8 cellular contexts compared by ENCODE assay signal in genomic region chr4:146522098-146522861, GRCh38.
DNase-seq lines count a peak whose midpoint lies in the region; ATAC-seq lines count a peak whose summit lies in the region.

No MANE protein-coding gene starts in this region.

- no peaks in the 10 kb centered on the region for H3K4me1 ChIP-seq in NT2/D1 (ENCODE audit: insufficient read depth, insufficient read length)

- peak; percentile 87 for ATAC-seq in GM19467 (IDR thresholded peaks at IDR 0.05; ENCODE audit: unreplicated experiment)

- peaks cover 2% of the 10 kb centered on the region for H3K27me3 ChIP-seq in NT2/D1 (ENCODE audit: insufficient read depth, insufficient read length)

- H3K9me3 ChIP-seq in NT2/D1 (ENCODE audit: insufficient read depth, low read length) = no peaks in the 10 kb centered on the region

- H3K9ac ChIP-seq in NT2/D1 (ENCODE audit: insufficient read length, low read depth) = peak overlapping the region; percentile 85

- DNase-seq in COLO829 (ENCODE audit: low spot score) (peak; percentile 91), HK-2 (ENCODE audit: unreplicated experiment) (peak; percentile 85), NT2/D1 (ENCODE audit: low read depth, low spot score) (peak; percentile 47), epidermal melanocyte (ENCODE audit: insufficient read length, low spot score) (peak; percentile 82), midbrain (lab: John Stamatoyannopoulos, UW) (peak; percentile 94)
- peak; percentile 72 for DNase-seq in activated CD8-positive, alpha-beta memory T cell treated with anti-CD3 and anti-CD28 coated beads, Interleukin-2, amount 50 U/mL, for 24 hours (ENCODE audit: extremely low read depth)
- DNase-seq in stimulated activated CD8-positive, alpha-beta memory T cell treated with anti-CD3 and anti-CD28 coated beads, Interleukin-15, amount 100 ng/mL, for 48 hours (ENCODE audit: low read depth in 2 of 2) = peak; percentile 69 to 77

- H3K36me3 ChIP-seq in NT2/D1 (ENCODE audit: insufficient read depth, insufficient read length, low read length) = no peaks in the 10 kb centered on the region

- H3K4me3 ChIP-seq in NT2/D1 (ENCODE audit: insufficient read length, low read depth) = peak overlapping the region; percentile 82

Comparison
In these comparisons a context has a peak if more than half of its experiments do, and no peak if none do; other contexts are left out.
1. Peak in every context shown above with its lines: DNase-seq, ATAC-seq and H3K4me3 ChIP-seq.